30 cellular contexts compared by ENCODE assay signal in genomic region chr1:188423088-188423487, GRCh38.
"Had no signal": no experiment of that assay in that cellular context is flagged by ENCODE, and none has a peak within 500 bp of the region (broad histone marks: within the 10 kb centered on the region; RNA-seq: fewer than 3 reads in every experiment).

No MANE protein-coding gene starts in this region.

- H3K4me3 ChIP-seq: colonic mucosa, dorsolateral prefrontal cortex, hepatocyte, left lung, lung, testis had no signal

- H3K36me3 Mint-ChIP-seq: activated naive CD8-positive, alpha-beta T cell; naive B cell; stimulated activated memory B cell treated with anti-CD40 and anti-IgM and Interleukin-4, amounts not matched to agents 10 μg/mL and 1 μg/mL and 100 μg/mL, for 72 hours had no signal

- DNase-seq: activated B cell treated with CpG ODN at 0.5 μM for 24 hours; activated CD4-positive, alpha-beta T cell treated with anti-CD3 and anti-CD28 coated beads for 36 hours; activated CD4-positive, alpha-beta T cell treated with anti-CD3 and anti-CD28 coated beads, Interleukin-2, amount 50 U/mL, for 4 hours; activated CD8-positive, alpha-beta memory T cell treated with anti-CD3 and anti-CD28 coated beads, Interleukin-2, amount 50 U/mL, for 48 hours; activated naive CD4-positive, alpha-beta T cell; activated T-cell treated with anti-CD3 and anti-CD28 coated beads, Interleukin-2, amount 50 U/mL, for 4 hours; amniotic stem cell; colonic mucosa; dorsolateral prefrontal cortex; effector memory CD8-positive, alpha-beta T cell; glutamatergic neuron; immature natural killer cell; left lung; naive B cell; small intestine; stimulated activated CD4-positive, alpha-beta T cell treated with anti-CD3 and anti-CD28 coated beads, Interleukin-2, amount 100 ng/mL, for 24 hours; T-helper 9 cell; testis; trophoblast cell had no signal

- H3K27me3 ChIP-seq: colonic mucosa, dorsolateral prefrontal cortex, hepatocyte, left lung, testis had no signal

- FAIRE-seq: bronchial epithelial cell, endothelial cell of umbilical vein, frontal cortex, small intestine had no signal

- H3K4me3 Mint-ChIP-seq: activated B cell treated with CpG ODN at 0.5 μM for 24 hours; activated CD4-positive, alpha-beta T cell treated with anti-CD3 and anti-CD28 coated beads for 36 hours; activated naive CD8-positive, alpha-beta T cell; activated T-cell treated with anti-CD3 and anti-CD28 coated beads, Interleukin-2, amount 50 U/mL, for 4 hours; effector memory CD8-positive, alpha-beta T cell; immature natural killer cell; naive B cell; neural crest cell; stimulated activated memory B cell treated with anti-CD40 and anti-IgM and Interleukin-4, amounts not matched to agents 10 μg/mL and 1 μg/mL and 100 μg/mL, for 72 hours had no signal

- H3K27me3 Mint-ChIP-seq: activated B cell treated with CpG ODN at 0.5 μM for 24 hours; activated CD4-positive, alpha-beta T cell treated with anti-CD3 and anti-CD28 coated beads for 36 hours; activated naive CD8-positive, alpha-beta T cell; effector memory CD8-positive, alpha-beta T cell; naive B cell; stimulated activated memory B cell treated with anti-CD40 and anti-IgM and Interleukin-4, amounts not matched to agents 10 μg/mL and 1 μg/mL and 100 μg/mL, for 72 hours had no signal

- H3K4me1 ChIP-seq: colonic mucosa, left lung, testis had no signal

- H3K4me1 Mint-ChIP-seq: activated B cell treated with CpG ODN at 0.5 μM for 24 hours; activated CD4-positive, alpha-beta T cell treated with anti-CD3 and anti-CD28 coated beads for 36 hours; immature natural killer cell; naive B cell; stimulated activated memory B cell treated with anti-CD40 and anti-IgM and Interleukin-4, amounts not matched to agents 10 μg/mL and 1 μg/mL and 100 μg/mL, for 72 hours had no signal

- ATAC-seq: activated CD4-positive, alpha-beta T cell treated with anti-CD3 and anti-CD28 coated beads for 36 hours; activated T-cell treated with anti-CD3 and anti-CD28 coated beads, Interleukin-2, amount 50 U/mL, for 4 hours; effector memory CD8-positive, alpha-beta T cell; esophagus mucosa; left lung; sciatic nerve; stimulated activated memory B cell treated with anti-CD40 and anti-IgM and Interleukin-4, amounts not matched to agents 10 μg/mL and 1 μg/mL and 100 μg/mL, for 72 hours had no signal

- H3K9me3 ChIP-seq: colonic mucosa, testis had no signal

- H3K27ac Mint-ChIP-seq: activated B cell treated with CpG ODN at 0.5 μM for 24 hours; activated CD4-positive, alpha-beta T cell treated with anti-CD3 and anti-CD28 coated beads for 36 hours; activated naive CD8-positive, alpha-beta T cell; activated T-helper 2 cell treated with anti-CD3 and anti-CD28 coated beads, Interferon-gamma antibody, Interleukin-2, Interleukin-4, amounts not matched to agents 10 μg/mL and 5 μg/mL and 100 μg/mL, durations not matched to agents 14 hours and 24 hours and 36 hours; effector memory CD8-positive, alpha-beta T cell; immature natural killer cell; naive B cell; stimulated activated memory B cell treated with anti-CD40 and anti-IgM and Interleukin-4, amounts not matched to agents 10 μg/mL and 1 μg/mL and 100 μg/mL, for 72 hours had no signal

- H3K79me2 ChIP-seq: hepatocyte had no signal

- H3K27ac ChIP-seq: colonic mucosa, dorsolateral prefrontal cortex, hepatocyte, left lung, testis had no signal

- H3K9me3 Mint-ChIP-seq: activated B cell treated with CpG ODN at 0.5 μM for 24 hours; activated T-helper 2 cell treated with anti-CD3 and anti-CD28 coated beads, Interferon-gamma antibody, Interleukin-2, Interleukin-4, amounts not matched to agents 10 μg/mL and 5 μg/mL and 100 μg/mL, durations not matched to agents 14 hours and 24 hours and 36 hours; neural crest cell had no signal

- H2AFZ ChIP-seq: hepatocyte had no signal

- H3K36me3 ChIP-seq: colonic mucosa, left lung had no signal

- H3K4me2 ChIP-seq: hepatocyte had no signal
